ENCODE assay signal across 10 cellular contexts in the genomic region with DNA sequence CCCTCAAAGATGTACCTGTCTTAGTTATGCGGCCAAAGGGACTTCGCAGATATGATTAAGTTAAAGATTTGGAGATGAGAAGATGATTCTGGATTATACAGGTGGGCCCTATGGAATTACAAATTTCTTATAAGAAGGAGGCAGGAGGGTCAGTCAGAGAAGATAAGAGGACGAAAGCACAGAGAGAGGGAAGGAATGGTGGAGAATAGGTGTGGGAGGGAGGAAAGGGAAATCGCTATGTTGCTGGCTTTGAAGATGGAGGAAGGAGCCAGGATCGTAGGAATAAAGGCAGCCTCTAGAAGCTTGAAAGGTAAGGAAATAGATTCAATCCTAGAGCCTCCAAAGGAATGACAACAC. TPM values are rescaled to one million over a fixed set of nuclear protein-coding genes. Genes with fewer than 3 reads are reported as not detected.
DNase-seq lines count a peak whose midpoint lies in the region; ATAC-seq and TF ChIP-seq lines count a peak whose summit lies in the region.
"Had no signal": no experiment of that assay in that cellular context is flagged by ENCODE, and none has a peak within 500 bp of the region (broad histone marks: within the 10 kb centered on the region; RNA-seq: fewer than 3 reads in every experiment).

No MANE protein-coding gene starts in this region.

- H3K36me3 Mint-ChIP-seq in type B pancreatic cell = peaks cover 22% of the 10 kb centered on the region

- no peak overlapping the region for H4K8ac ChIP-seq in mesenchymal stem cell (ENCODE audit: low read length)

- peak overlapping the region; percentile 100 for H3K27ac Mint-ChIP-seq in type B pancreatic cell

- no peak overlapping the region for H4K91ac ChIP-seq in mesenchymal stem cell (ENCODE audit: low read length)

- DNase-seq in cardiac muscle cell (ENCODE audit: low read depth in 1 of 2, low spot score in 1 of 2) (no peak), left cardiac atrium (no peak), mesenchymal stem cell (no peak), type B pancreatic cell (ENCODE audit: extremely low spot score, unreplicated experiment) (no peak), H7 (no peak)

- 95% methylated on average over 4 of the region's 5 CpGs for WGBS in mesenchymal stem cell

- no peak overlapping the region for H3K14ac ChIP-seq in mesenchymal stem cell (ENCODE audit: low read length in 2 of 2)

- peak overlapping the region; percentile 96 for H3K9ac ChIP-seq in mesenchymal stem cell (ENCODE audit: low read length)

- H2BK5ac ChIP-seq in mesenchymal stem cell (ENCODE audit: low read depth, low read length, poor library complexity, severe bottlenecking) = no peak overlapping the region

- H3K4me3 Mint-ChIP-seq in type B pancreatic cell = peak overlapping the region; percentile 99

- H3K27me3 ChIP-seq in cardiac muscle cell (no peaks in the 10 kb centered on the region), mesenchymal stem cell (ENCODE audit: control insufficient read depth in 1 of 2, insufficient read depth in 1 of 2, low read length in 2 of 2) (no peaks in the 10 kb centered on the region), H7 (ENCODE audit: control insufficient read depth, insufficient read depth, low read length) (no peaks in the 10 kb centered on the region)
- H3K27me3 ChIP-seq: neutrophil had no signal

- peaks cover 43% of the 10 kb centered on the region for H3K4me1 Mint-ChIP-seq in type B pancreatic cell (ENCODE audit: unreplicated experiment)

- TF ChIP-seq CTCF in cardiac muscle cell (IDR thresholded peaks at IDR 0.05; ENCODE audit: low read depth, low read length) (no peak), type B pancreatic cell (conservative IDR thresholded peaks at IDR 0.05) (no peak)

- intact Hi-C loops in left cardiac atrium (cut with DNase I) = no loop called here

- peak overlapping the region; percentile 46 for H2AK5ac ChIP-seq in mesenchymal stem cell (ENCODE audit: low read length, severe bottlenecking)

- H2BK15ac ChIP-seq in mesenchymal stem cell (ENCODE audit: low read depth, poor library complexity, severe bottlenecking) = peak overlapping the region; percentile 50

- no peak overlapping the region for H3K4me2 ChIP-seq in mesenchymal stem cell (ENCODE audit: low read length, poor library complexity, severe bottlenecking)

- H3K27ac ChIP-seq in cardiac muscle cell (peak overlapping the region; percentile 92), angular gyrus (ENCODE audit: low read depth, low read length) (peak overlapping the region; percentile 97), mesenchymal stem cell (ENCODE audit: low read length, poor library complexity, severe bottlenecking) (no peak overlapping the region)
- H3K27ac ChIP-seq: C4-2B had no signal

- H3K4me1 ChIP-seq in cardiac muscle cell (ENCODE audit: low read depth) = peaks cover 27% of the 10 kb centered on the region
- peaks cover 6% of the 10 kb centered on the region for H3K4me1 ChIP-seq in mesenchymal stem cell (ENCODE audit: control insufficient read depth, insufficient read depth, low read depth, low read length)

- H3K36me3 ChIP-seq in cardiac muscle cell (no peaks in the 10 kb centered on the region), mesenchymal stem cell (ENCODE audit: control insufficient read depth in 1 of 2, insufficient read depth in 2 of 2, low read depth in 1 of 2, low read length in 2 of 2) (peaks cover 4 to 23% of the 10 kb centered on the region in 2 experiments), H7 (replicated peaks; ENCODE audit: control insufficient read depth, insufficient read depth, low read length) (no peaks in the 10 kb centered on the region; the same call in 1 of the 2 replicates)
- H3K36me3 ChIP-seq: neutrophil had no signal

- peak overlapping the region in 1 of 2 experiments; percentile 52 for H2BK12ac ChIP-seq in mesenchymal stem cell (ENCODE audit: low read length in 2 of 2)

- peaks cover 5% of the 10 kb centered on the region for H3K79me1 ChIP-seq in mesenchymal stem cell (replicated peaks; ENCODE audit: low read length, poor library complexity, severe bottlenecking)

- H3K27me3 Mint-ChIP-seq in type B pancreatic cell = no peaks in the 10 kb centered on the region

- H3K18ac ChIP-seq in mesenchymal stem cell (ENCODE audit: low read depth in 1 of 2, low read length in 2 of 2) = no peak overlapping the region

- no peak overlapping the region for H2BK120ac ChIP-seq in mesenchymal stem cell (ENCODE audit: low read depth, low read length)

- H3K4ac ChIP-seq in mesenchymal stem cell (ENCODE audit: low read depth in 1 of 2, low read length in 2 of 2) = no peak overlapping the region

- H3K4me3 ChIP-seq in cardiac muscle cell (no peak overlapping the region), mesenchymal stem cell (ENCODE audit: insufficient read depth in 1 of 2, low read depth in 1 of 2, low read length in 2 of 2) (peak overlapping the region in 1 of 2 experiments; percentile 95), H7 (ENCODE audit: insufficient read depth, low read depth, low read length) (no peak overlapping the region)

- H3K9me3 ChIP-seq in cardiac muscle cell (ENCODE audit: low read depth) (no peaks in the 10 kb centered on the region), mesenchymal stem cell (ENCODE audit: control insufficient read depth, low read length) (no peaks in the 10 kb centered on the region)
- H3K9me3 ChIP-seq: neutrophil had no signal

- H3K9me3 Mint-ChIP-seq in type B pancreatic cell = no peaks in the 10 kb centered on the region

- H2AFZ ChIP-seq in mesenchymal stem cell (ENCODE audit: low read depth, low read length) = no peak overlapping the region

- ATAC-seq in left cardiac atrium (no peak), GM21529 (IDR thresholded peaks at IDR 0.05; ENCODE audit: unreplicated experiment) (no peak), HG02938 (IDR thresholded peaks at IDR 0.05; ENCODE audit: unreplicated experiment) (no peak)

- no peak overlapping the region for H3K23ac ChIP-seq in mesenchymal stem cell (ENCODE audit: low read length in 2 of 2)

RNA-seq across cellular contexts. Expression of gene TSPYL1, which starts 1.2 kb away (rescaled TPM):
- total RNA-seq in cardiac muscle cell (59.9 and 65.2 TPM in 2 replicates), left cardiac atrium (10 to 100 TPM; 78.2 to 90.8 TPM), type B pancreatic cell (ENCODE audit: low replicate concordance) (88.2 and 90.2 TPM in 2 replicates)
- 40.8 and 52.3 TPM in 2 replicates for polyA plus RNA-seq in cardiac muscle cell
- polyA plus RNA-seq in mesenchymal stem cell (2013, experiment 1 of 2) = 49.4 TPM
- polyA plus RNA-seq in mesenchymal stem cell (2013, experiment 2 of 2) = 49.2 TPM
- 46.8 and 51.0 TPM in 2 replicates for total RNA-seq in H7 (2014; rRNA removed; shearing (Covaris generic))

RNA-seq across cellular contexts. Expression of gene TSPYL4, which starts 27.1 kb away (rescaled TPM):
- total RNA-seq in cardiac muscle cell (43.1 and 54.1 TPM in 2 replicates), left cardiac atrium (10 to 100 TPM; 28.0 to 35.0 TPM), type B pancreatic cell (ENCODE audit: low replicate concordance) (42.7 and 46.7 TPM in 2 replicates)
- polyA plus RNA-seq in cardiac muscle cell = 38.2 and 43.4 TPM in 2 replicates
- polyA plus RNA-seq in mesenchymal stem cell (2013, experiment 1 of 2) = 10.8 TPM
- polyA plus RNA-seq in mesenchymal stem cell (2013, experiment 2 of 2) = 10.7 TPM
- total RNA-seq in H7 (2014; rRNA removed; shearing (Covaris generic)) = 8.1 and 14.9 TPM in 2 replicates
